Comparison of ENCODE assay signal across 35 cellular contexts in the genomic region with DNA sequence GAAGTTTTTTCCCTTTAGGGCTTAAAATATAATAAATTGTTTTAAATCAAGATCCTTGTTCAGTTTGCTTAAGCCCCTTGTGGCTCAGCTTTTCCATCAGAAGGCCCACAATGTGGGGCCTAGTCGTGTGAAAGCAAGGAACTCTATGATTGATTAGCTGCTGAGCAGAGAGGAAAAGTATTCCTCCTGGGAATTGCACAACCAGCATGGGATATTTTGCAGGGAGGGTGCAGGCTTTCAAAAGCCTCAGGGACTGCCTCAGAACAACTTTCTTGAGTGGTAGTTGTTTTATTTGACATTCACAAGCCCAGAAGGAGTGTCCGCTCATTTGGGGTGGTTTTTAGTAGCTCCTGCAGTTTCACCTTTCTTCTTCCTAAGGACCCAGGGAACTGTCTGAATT. TPM values are rescaled to one million over a fixed set of nuclear protein-coding genes. Genes with fewer than 3 reads are reported as not detected.
DNase-seq lines count a peak whose midpoint lies in the region; TF ChIP-seq lines count a peak whose summit lies in the region.
"Had no signal": no experiment of that assay in that cellular context is flagged by ENCODE, and none has a peak within 500 bp of the region (broad histone marks: within the 10 kb centered on the region; RNA-seq: fewer than 3 reads in every experiment).

No MANE protein-coding gene starts in this region.

- H3K4me3 Mint-ChIP-seq in activated naive CD4-positive, alpha-beta T cell treated with anti-CD3 and anti-CD28 coated beads, Interleukin-2, amount 10 ng/mL, durations not matched to agents 7 days and 5 days, result no peak overlapping the region
- H3K4me3 Mint-ChIP-seq: activated CD8-positive, alpha-beta memory T cell treated with anti-CD3 and anti-CD28 coated beads, Interleukin-2, amount 10 ng/mL, durations not matched to agents 7 days and 5 days; activated T-cell treated with anti-CD3 and anti-CD28 coated beads, Interleukin-2, amount 50 U/mL, for 4 hours; B cell; CD8-positive, alpha-beta T cell; naive B cell; T-helper 1 cell treated with Interleukin-12 subunit alpha and Interleukin-12 subunit beta and Interleukin-4 antibody, amounts not matched to agents 30 μg/mL and 1 μg/mL, for 36 hours had no signal

- no peaks in the 10 kb centered on the region for H3K4me1 Mint-ChIP-seq in activated naive CD4-positive, alpha-beta T cell treated with anti-CD3 and anti-CD28 coated beads, Interleukin-2, amount 10 ng/mL, durations not matched to agents 7 days and 5 days
- H3K4me1 Mint-ChIP-seq: activated CD8-positive, alpha-beta memory T cell treated with anti-CD3 and anti-CD28 coated beads, Interleukin-2, amount 10 ng/mL, durations not matched to agents 7 days and 5 days had no signal

- TF ChIP-seq CTCF in parathyroid adenoma (IDR thresholded peaks at IDR 0.05) (no peak), transverse colon (IDR thresholded peaks at IDR 0.05) (no peak)

- WGBS in transverse colon (ENCODE audit: low coverage in 1 of 2), 2 donors, result 55 to 57% methylated on average over 1 to 2 of the region's 2 CpGs

- H3K4me2 ChIP-seq in parathyroid adenoma (ENCODE audit: low read length), result no peak overlapping the region
- H3K4me2 ChIP-seq: A549, SK-N-SH had no signal

- H3K9me3 Mint-ChIP-seq in activated naive CD4-positive, alpha-beta T cell treated with anti-CD3 and anti-CD28 coated beads, Interleukin-2, amount 10 ng/mL, durations not matched to agents 7 days and 5 days, result no peaks in the 10 kb centered on the region
- H3K9me3 Mint-ChIP-seq: activated T-cell treated with anti-CD3 and anti-CD28 coated beads, Interleukin-2, amount 50 U/mL, for 4 hours; CD8-positive, alpha-beta T cell; naive B cell; T-helper 1 cell treated with Interleukin-12 subunit alpha and Interleukin-12 subunit beta and Interleukin-4 antibody, amounts not matched to agents 30 μg/mL and 1 μg/mL, for 36 hours had no signal

- no peak overlapping the region for H3K9ac ChIP-seq in parathyroid adenoma
- H3K9ac ChIP-seq: SK-N-SH had no signal

- peaks cover 4% of the 10 kb centered on the region for H3K27me3 Mint-ChIP-seq in activated naive CD4-positive, alpha-beta T cell treated with anti-CD3 and anti-CD28 coated beads, Interleukin-2, amount 10 ng/mL, durations not matched to agents 7 days and 5 days
- H3K27me3 Mint-ChIP-seq: B cell, naive B cell had no signal

- CTCF ChIA-PET in activated naive CD4-positive, alpha-beta T cell treated with anti-CD3 and anti-CD28 coated beads, Interleukin-2, amount 10 ng/mL, durations not matched to agents 7 days and 5 days (lab: Charles Lee), result no interaction called here

- TF ChIP-seq EP300 in transverse colon (IDR thresholded peaks at IDR 0.05; ENCODE audit: low read depth), result no peak

- peak overlapping the region; percentile 52 for H3K27ac ChIP-seq in parathyroid adenoma
- H3K27ac ChIP-seq in transverse colon, result no peak overlapping the region
- H3K27ac ChIP-seq: A549, adrenal gland, brain microvascular endothelial cell, dorsolateral prefrontal cortex, left ventricle myocardium inferior, neutrophil, upper lobe of left lung had no signal

- H3K4me3 ChIP-seq in parathyroid adenoma (ENCODE audit: low read depth, low read length) (no peak overlapping the region), transverse colon (no peak overlapping the region)
- H3K4me3 ChIP-seq: A549, adrenal gland, dorsolateral prefrontal cortex, left ventricle myocardium inferior, MG63, upper lobe of left lung had no signal

- no peaks in the 10 kb centered on the region for H3K36me3 Mint-ChIP-seq in activated naive CD4-positive, alpha-beta T cell treated with anti-CD3 and anti-CD28 coated beads, Interleukin-2, amount 10 ng/mL, durations not matched to agents 7 days and 5 days
- H3K36me3 Mint-ChIP-seq: activated CD8-positive, alpha-beta memory T cell treated with anti-CD3 and anti-CD28 coated beads, Interleukin-2, amount 10 ng/mL, durations not matched to agents 7 days and 5 days; CD8-positive, alpha-beta T cell; naive B cell had no signal

- H3K4me1 ChIP-seq in parathyroid adenoma (peaks cover 9% of the 10 kb centered on the region), transverse colon (no peaks in the 10 kb centered on the region)
- H3K4me1 ChIP-seq: A549, adrenal gland had no signal

- no peaks in the 10 kb centered on the region for H3K36me3 ChIP-seq in parathyroid adenoma (ENCODE audit: control insufficient read depth, insufficient read depth, low read length)
- no peaks in the 10 kb centered on the region for H3K36me3 ChIP-seq in transverse colon
- H3K36me3 ChIP-seq: adrenal gland, brain microvascular endothelial cell, left ventricle myocardium inferior, MG63, neutrophil, upper lobe of left lung had no signal

- peak overlapping the region; percentile 45 for H2AFZ ChIP-seq in parathyroid adenoma

- no peak overlapping the region for H3K27ac Mint-ChIP-seq in activated naive CD4-positive, alpha-beta T cell treated with anti-CD3 and anti-CD28 coated beads, Interleukin-2, amount 10 ng/mL, durations not matched to agents 7 days and 5 days
- H3K27ac Mint-ChIP-seq: activated CD8-positive, alpha-beta memory T cell treated with anti-CD3 and anti-CD28 coated beads, Interleukin-2, amount 10 ng/mL, durations not matched to agents 7 days and 5 days; B cell; CD8-positive, alpha-beta T cell; naive B cell; T-helper 1 cell treated with Interleukin-12 subunit alpha and Interleukin-12 subunit beta and Interleukin-4 antibody, amounts not matched to agents 30 μg/mL and 1 μg/mL, for 36 hours had no signal

- in situ Hi-C loops in transverse colon (cut with MboI; ENCODE audit: low pct_ligation_motif_present in 1 of 4, low pct_unique_long_range_greater_than_20kb in 1 of 4, low sequenced_read_pairs in 3 of 4), result no loop called here

- intact Hi-C loops in transverse colon (cut with DNase I; ENCODE audit: low total_unique reads), result no loop called here

- DNase-seq in AG08395 (ENCODE audit: low spot score) (peak; percentile 21), HuH-7 (ENCODE audit: low spot score) (peak; percentile 34), fibroblast of gingiva (ENCODE audit: low read depth) (peak; percentile 40), transverse colon (no peak), NCI-H510A treated with DMSO at 0.1 percent for 48 hours (lab: John Stamatoyannopoulos, UW) (no peak)
- DNase-seq in activated naive CD4-positive, alpha-beta T cell treated with anti-CD3 and anti-CD28 coated beads, Interleukin-2, amount 50 U/mL, for 16 hours, result no peak
- DNase-seq in activated naive CD4-positive, alpha-beta T cell treated with anti-CD3 and anti-CD28 coated beads, Interleukin-2, amount 10 ng/mL, durations not matched to agents 7 days and 5 days, result no peak
- DNase-seq: activated CD4-positive, alpha-beta T cell treated with anti-CD3 and anti-CD28 coated beads, Interleukin-2, amount 50 U/mL, for 4 hours; activated CD8-positive, alpha-beta memory T cell treated with anti-CD3 and anti-CD28 coated beads, Interleukin-2, amount 10 ng/mL, durations not matched to agents 7 days and 5 days; activated T-cell treated with anti-CD3 and anti-CD28 coated beads, Interleukin-2, amount 50 U/mL, for 4 hours; adrenal gland; brain microvascular endothelial cell; CD8-positive, alpha-beta T cell; dorsolateral prefrontal cortex; islet precursor cell; KG1; left ventricle myocardium inferior; MG63; naive B cell; NCI-H1105; NCI-H1930; NCI-H526; NK-92 treated with Interleukin-12 subunit alpha and Interleukin-12 subunit beta, amount 100 ng/mL, for 24 hours; PC-3; SK-N-SH; stimulated activated CD4-positive, alpha-beta T cell treated with anti-CD3 and anti-CD28 coated beads, Interleukin-15, amount 100 ng/mL, for 24 hours; stimulated activated CD4-positive, alpha-beta T cell treated with anti-CD3 and anti-CD28 coated beads, Interleukin-4, amount 100 ng/mL, for 4 hours; upper lobe of left lung had no signal

- H3K9me3 ChIP-seq in parathyroid adenoma (ENCODE audit: control insufficient read depth, low read length), result no peaks in the 10 kb centered on the region
- no peaks in the 10 kb centered on the region for H3K9me3 ChIP-seq in transverse colon
- H3K9me3 ChIP-seq: A549, adrenal gland, left ventricle myocardium inferior, neutrophil, SK-N-SH, upper lobe of left lung had no signal

- H3K27me3 ChIP-seq in parathyroid adenoma (ENCODE audit: control insufficient read depth, insufficient read depth, low read length), result no peaks in the 10 kb centered on the region
- no peaks in the 10 kb centered on the region for H3K27me3 ChIP-seq in transverse colon
- H3K27me3 ChIP-seq: adrenal gland, brain microvascular endothelial cell, dorsolateral prefrontal cortex, MG63, neutrophil, upper lobe of left lung had no signal

- no peak for TF ChIP-seq POLR2A in transverse colon (IDR thresholded peaks at IDR 0.05)

- no peaks in the 10 kb centered on the region for H3K79me2 ChIP-seq in parathyroid adenoma

RNA-seq across cellular contexts. Expression of gene TTC23L, which starts 19.8 kb away (rescaled TPM):
- total RNA-seq in transverse colon, result under 1 TPM in 2 of 4 donors, not detected in 2; 0.27 to 0.32 TPM
- total RNA-seq: activated CD8-positive, alpha-beta memory T cell treated with anti-CD3 and anti-CD28 coated beads, Interleukin-2, amount 10 ng/mL, durations not matched to agents 7 days and 5 days; CD8-positive, alpha-beta T cell; chondrocyte; HT1080; left ventricle myocardium inferior had no signal

RNA-seq across cellular contexts. Expression of gene RAD1, which starts 56.5 kb away (rescaled TPM):
- total RNA-seq in transverse colon, result 10 to 100 TPM in 3 of 4 donors, 1 to 10 TPM in 1; 9.0 to 14.4 (median 11.6) TPM

RNA-seq across cellular contexts. Expression of gene BRIX1, which starts 56.7 kb away (rescaled TPM):
- total RNA-seq in transverse colon, result 10 to 100 TPM in 2 of 4 donors, 1 to 10 TPM in 2; 1.5 to 15.6 (median 7.5) TPM

Comparison
In these comparisons a context has a peak if more than half of its experiments do, and no peak if none do; other contexts are left out.
1. DNase-seq: peak in AG08395 (single experiment), HuH-7 (single experiment) and fibroblast of gingiva (single experiment); none in activated naive CD4-positive, alpha-beta T cell treated with anti-CD3 and anti-CD28 coated beads, Interleukin-2, amount 50 U/mL, for 16 hours (single experiment), activated naive CD4-positive, alpha-beta T cell treated with anti-CD3 and anti-CD28 coated beads, Interleukin-2, amount 10 ng/mL, durations not matched to agents 7 days and 5 days (single experiment), transverse colon (single experiment) and NCI-H510A treated with DMSO at 0.1 percent for 48 hours (single experiment).